ENCODE assay signal across 1 cellular context in genomic region chr2:31729442-31730092, GRCh38.
TF ChIP-seq lines count a peak whose summit lies in the region.

No MANE protein-coding gene starts in this region.

TF ChIP-seq in H1, 55 proteins besides CTCF, POLR2A, EP300 and RAD21 (continued from another document):
- TF ChIP-seq CHD7 (IDR thresholded peaks at IDR 0.05; ENCODE audit: insufficient replicate concordance, low read length) (no peak), RBBP5 (IDR thresholded peaks at IDR 0.05; ENCODE audit: borderline replicate concordance, low read depth, low read length) (no peak), NANOG (IDR thresholded peaks at IDR 0.05; ENCODE audit: insufficient read depth, low read depth, low read length, poor library complexity, severe bottlenecking) (no peak), YY1 (IDR thresholded peaks at IDR 0.05; ENCODE audit: low read depth, low read length) (no peak)
TF ChIP-seq in H1: peak in this region for 0.
